In genomic region chr17:41304091-41304490, GRCh38 we compare ENCODE assay signal across 30 cellular contexts. TPM values are rescaled to one million over a fixed set of nuclear protein-coding genes. Genes with fewer than 3 reads are reported as not detected.
"Had no signal": no experiment of that assay in that cellular context is flagged by ENCODE, and none has a peak within 500 bp of the region (broad histone marks: within the 10 kb centered on the region; RNA-seq: fewer than 3 reads in every experiment).

No MANE protein-coding gene starts in this region.

- H3K27ac Mint-ChIP-seq: dendritic cell treated with granulocyte-macrophage colony-stimulating factor and Interleukin-4, amounts not matched to agents 40 ng/mL and 50 ng/mL, for 4 days; effector memory CD8-positive, alpha-beta T cell; endodermal cell; mesothelial cell of epicardium had no signal

- H3K27ac ChIP-seq: epithelial cell of prostate, esophagus squamous epithelium, gastrocnemius medialis, heart right ventricle, lower lobe of right lung had no signal

- H3K9me3 Mint-ChIP-seq: effector memory CD8-positive, alpha-beta T cell; endodermal cell had no signal

- ATAC-seq: effector memory CD8-positive, alpha-beta T cell; esophagus mucosa; gastrocnemius medialis; heart right ventricle; left colon; left lobe of liver; left ventricle myocardium superior; lower lobe of right lung; mucosa of descending colon had no signal

- H3K4me3 Mint-ChIP-seq: dendritic cell treated with granulocyte-macrophage colony-stimulating factor and Interleukin-4, amounts not matched to agents 40 ng/mL and 50 ng/mL, for 4 days; effector memory CD8-positive, alpha-beta T cell; endodermal cell; mesothelial cell of epicardium had no signal

- DNase-seq: cortex of kidney; effector CD8-positive, alpha-beta T cell; effector memory CD8-positive, alpha-beta T cell; endodermal cell; erythroblast; esophagus squamous epithelium; foreskin fibroblast; foreskin melanocyte; gastrocnemius medialis; glutamatergic neuron; head of caudate nucleus; heart right ventricle; hippocampal formation; kidney glomerular epithelial cell; left colon; left ventricle myocardium superior; lower lobe of right lung; mesenchymal stem cell; mucosa of descending colon; naive B cell had no signal

- H3K4me3 ChIP-seq: esophagus squamous epithelium, gastrocnemius medialis, heart right ventricle, lower lobe of right lung, mucosa of descending colon had no signal

- H3K4me1 Mint-ChIP-seq: endodermal cell, mesothelial cell of epicardium had no signal

- H3K9me3 ChIP-seq: esophagus squamous epithelium, gastrocnemius medialis, lower lobe of right lung, mucosa of descending colon had no signal

- H3K36me3 ChIP-seq: esophagus squamous epithelium, gastrocnemius medialis, heart right ventricle, lower lobe of right lung had no signal

RNA-seq across cellular contexts. Expression of gene KRTAP29-1, which starts 1.4 kb away (rescaled TPM):
- total RNA-seq: dermis microvascular lymphatic vessel endothelial cell, endodermal cell, esophagus mucosa, esophagus squamous epithelium, gastrocnemius medialis, glomerular endothelial cell, heart right ventricle, left colon, left lobe of liver, left ventricle myocardium superior, lower lobe of right lung, lung microvascular endothelial cell, mesenteric fat pad, mesothelial cell of epicardium, mucosa of descending colon, myocyte had no signal

RNA-seq across cellular contexts. Expression of gene KRTAP16-1, which starts 5.0 kb away (rescaled TPM):
- total RNA-seq: dermis microvascular lymphatic vessel endothelial cell, endodermal cell, esophagus mucosa, esophagus squamous epithelium, gastrocnemius medialis, glomerular endothelial cell, heart right ventricle, left colon, left lobe of liver, left ventricle myocardium superior, lower lobe of right lung, lung microvascular endothelial cell, mesenteric fat pad, mesothelial cell of epicardium, mucosa of descending colon, myocyte had no signal

RNA-seq across cellular contexts. Expression of gene KRTAP17-1, which starts 11.4 kb away (rescaled TPM):
- total RNA-seq: dermis microvascular lymphatic vessel endothelial cell, esophagus mucosa, esophagus squamous epithelium, gastrocnemius medialis, glomerular endothelial cell, heart right ventricle, left colon, left lobe of liver, left ventricle myocardium superior, lower lobe of right lung, lung microvascular endothelial cell, mesenteric fat pad, mesothelial cell of epicardium, mucosa of descending colon, myocyte had no signal

RNA-seq across cellular contexts. Expression of gene KRTAP9-7, which starts 28.6 kb away (rescaled TPM):
- total RNA-seq: dermis microvascular lymphatic vessel endothelial cell, endodermal cell, esophagus mucosa, esophagus squamous epithelium, gastrocnemius medialis, glomerular endothelial cell, heart right ventricle, left colon, left lobe of liver, left ventricle myocardium superior, lower lobe of right lung, lung microvascular endothelial cell, mesenteric fat pad, mesothelial cell of epicardium, mucosa of descending colon, myocyte had no signal

RNA-seq across cellular contexts. Expression of gene KRTAP9-6, which starts 38.9 kb away (rescaled TPM):
- total RNA-seq: dermis microvascular lymphatic vessel endothelial cell, endodermal cell, esophagus mucosa, esophagus squamous epithelium, gastrocnemius medialis, glomerular endothelial cell, heart right ventricle, left colon, left lobe of liver, left ventricle myocardium superior, lower lobe of right lung, lung microvascular endothelial cell, mesenteric fat pad, mesothelial cell of epicardium, mucosa of descending colon, myocyte had no signal
